In the genomic region with DNA sequence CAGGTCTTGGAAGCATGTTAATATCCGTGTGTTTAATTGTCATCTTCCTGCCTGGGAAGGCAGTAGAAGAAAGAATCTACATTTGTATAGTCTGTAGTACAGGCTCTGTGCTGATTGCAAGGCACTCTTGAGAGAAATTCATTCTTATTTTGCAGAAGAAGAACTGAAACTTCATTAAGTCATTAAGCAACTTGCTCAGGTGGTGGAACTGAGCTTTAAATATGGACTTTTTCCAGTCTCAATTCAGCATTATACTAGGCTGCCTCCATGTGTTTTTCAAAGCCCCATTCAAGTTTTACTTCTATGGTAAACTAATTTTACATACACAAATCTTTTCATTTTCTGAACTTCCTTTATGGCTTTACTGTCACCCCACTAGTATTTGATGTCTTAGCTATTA, we compare ENCODE assay signal across 2 cellular contexts.
TF ChIP-seq lines count a peak whose summit lies in the region.

No MANE protein-coding gene starts in this region.

TF ChIP-seq in GM12878, 131 proteins besides CTCF, POLR2A, EP300 and RAD21 (continued from another document and continues in another):
- peak; percentile 56; the same call in 1 of the 2 replicates for TF ChIP-seq MXI1 (IDR thresholded peaks at IDR 0.05; ENCODE audit: low read depth, low read length)
- no peak for TF ChIP-seq NFXL1 (IDR thresholded peaks at IDR 0.05; ENCODE audit: borderline replicate concordance)
- TF ChIP-seq PAX5 (IDR thresholded peaks at IDR 0.05; ENCODE audit: borderline replicate concordance, low read depth, low read length): no peak
- peak; percentile 57 to 64; a peak in 2 of 4 replicates for TF ChIP-seq IKZF2 (IDR thresholded peaks at IDR 0.05)
- no peak for TF ChIP-seq HDGF (IDR thresholded peaks at IDR 0.05)
- TF ChIP-seq SMC3 (IDR thresholded peaks at IDR 0.05; ENCODE audit: borderline replicate concordance, low read length): no peak
- TF ChIP-seq, protein P1, sequence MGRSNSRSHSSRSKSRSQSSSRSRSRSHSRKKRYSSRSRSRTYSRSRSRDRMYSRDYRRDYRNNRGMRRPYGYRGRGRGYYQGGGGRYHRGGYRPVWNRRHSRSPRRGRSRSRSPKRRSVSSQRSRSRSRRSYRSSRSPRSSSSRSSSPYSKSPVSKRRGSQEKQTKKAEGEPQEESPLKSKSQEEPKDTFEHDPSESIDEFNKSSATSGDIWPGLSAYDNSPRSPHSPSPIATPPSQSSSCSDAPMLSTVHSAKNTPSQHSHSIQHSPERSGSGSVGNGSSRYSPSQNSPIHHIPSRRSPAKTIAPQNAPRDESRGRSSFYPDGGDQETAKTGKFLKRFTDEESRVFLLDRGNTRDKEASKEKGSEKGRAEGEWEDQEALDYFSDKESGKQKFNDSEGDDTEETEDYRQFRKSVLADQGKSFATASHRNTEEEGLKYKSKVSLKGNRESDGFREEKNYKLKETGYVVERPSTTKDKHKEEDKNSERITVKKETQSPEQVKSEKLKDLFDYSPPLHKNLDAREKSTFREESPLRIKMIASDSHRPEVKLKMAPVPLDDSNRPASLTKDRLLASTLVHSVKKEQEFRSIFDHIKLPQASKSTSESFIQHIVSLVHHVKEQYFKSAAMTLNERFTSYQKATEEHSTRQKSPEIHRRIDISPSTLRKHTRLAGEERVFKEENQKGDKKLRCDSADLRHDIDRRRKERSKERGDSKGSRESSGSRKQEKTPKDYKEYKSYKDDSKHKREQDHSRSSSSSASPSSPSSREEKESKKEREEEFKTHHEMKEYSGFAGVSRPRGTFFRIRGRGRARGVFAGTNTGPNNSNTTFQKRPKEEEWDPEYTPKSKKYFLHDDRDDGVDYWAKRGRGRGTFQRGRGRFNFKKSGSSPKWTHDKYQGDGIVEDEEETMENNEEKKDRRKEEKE (IDR thresholded peaks at IDR 0.05): no peak
- TF ChIP-seq ASH2L (IDR thresholded peaks at IDR 0.05; ENCODE audit: borderline replicate concordance, low read depth): no peak
- TF ChIP-seq, protein P2, sequence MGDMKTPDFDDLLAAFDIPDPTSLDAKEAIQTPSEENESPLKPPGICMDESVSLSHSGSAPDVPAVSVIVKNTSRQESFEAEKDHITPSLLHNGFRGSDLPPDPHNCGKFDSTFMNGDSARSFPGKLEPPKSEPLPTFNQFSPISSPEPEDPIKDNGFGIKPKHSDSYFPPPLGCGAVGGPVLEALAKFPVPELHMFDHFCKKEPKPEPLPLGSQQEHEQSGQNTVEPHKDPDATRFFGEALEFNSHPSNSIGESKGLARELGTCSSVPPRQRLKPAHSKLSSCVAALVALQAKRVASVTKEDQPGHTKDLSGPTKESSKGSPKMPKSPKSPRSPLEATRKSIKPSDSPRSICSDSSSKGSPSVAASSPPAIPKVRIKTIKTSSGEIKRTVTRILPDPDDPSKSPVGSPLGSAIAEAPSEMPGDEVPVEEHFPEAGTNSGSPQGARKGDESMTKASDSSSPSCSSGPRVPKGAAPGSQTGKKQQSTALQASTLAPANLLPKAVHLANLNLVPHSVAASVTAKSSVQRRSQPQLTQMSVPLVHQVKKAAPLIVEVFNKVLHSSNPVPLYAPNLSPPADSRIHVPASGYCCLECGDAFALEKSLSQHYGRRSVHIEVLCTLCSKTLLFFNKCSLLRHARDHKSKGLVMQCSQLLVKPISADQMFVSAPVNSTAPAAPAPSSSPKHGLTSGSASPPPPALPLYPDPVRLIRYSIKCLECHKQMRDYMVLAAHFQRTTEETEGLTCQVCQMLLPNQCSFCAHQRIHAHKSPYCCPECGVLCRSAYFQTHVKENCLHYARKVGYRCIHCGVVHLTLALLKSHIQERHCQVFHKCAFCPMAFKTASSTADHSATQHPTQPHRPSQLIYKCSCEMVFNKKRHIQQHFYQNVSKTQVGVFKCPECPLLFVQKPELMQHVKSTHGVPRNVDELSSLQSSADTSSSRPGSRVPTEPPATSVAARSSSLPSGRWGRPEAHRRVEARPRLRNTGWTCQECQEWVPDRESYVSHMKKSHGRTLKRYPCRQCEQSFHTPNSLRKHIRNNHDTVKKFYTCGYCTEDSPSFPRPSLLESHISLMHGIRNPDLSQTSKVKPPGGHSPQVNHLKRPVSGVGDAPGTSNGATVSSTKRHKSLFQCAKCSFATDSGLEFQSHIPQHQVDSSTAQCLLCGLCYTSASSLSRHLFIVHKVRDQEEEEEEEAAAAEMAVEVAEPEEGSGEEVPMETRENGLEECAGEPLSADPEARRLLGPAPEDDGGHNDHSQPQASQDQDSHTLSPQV (IDR thresholded peaks at IDR 0.05): no peak
- TF ChIP-seq, protein P3, sequence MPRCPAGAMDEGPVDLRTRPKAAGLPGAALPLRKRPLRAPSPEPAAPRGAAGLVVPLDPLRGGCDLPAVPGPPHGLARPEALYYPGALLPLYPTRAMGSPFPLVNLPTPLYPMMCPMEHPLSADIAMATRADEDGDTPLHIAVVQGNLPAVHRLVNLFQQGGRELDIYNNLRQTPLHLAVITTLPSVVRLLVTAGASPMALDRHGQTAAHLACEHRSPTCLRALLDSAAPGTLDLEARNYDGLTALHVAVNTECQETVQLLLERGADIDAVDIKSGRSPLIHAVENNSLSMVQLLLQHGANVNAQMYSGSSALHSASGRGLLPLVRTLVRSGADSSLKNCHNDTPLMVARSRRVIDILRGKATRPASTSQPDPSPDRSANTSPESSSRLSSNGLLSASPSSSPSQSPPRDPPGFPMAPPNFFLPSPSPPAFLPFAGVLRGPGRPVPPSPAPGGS (IDR thresholded peaks at IDR 0.05; ENCODE audit: borderline replicate concordance, insufficient read depth, low read depth, low read length, poor library complexity, severe bottlenecking): no peak
- no peak for TF ChIP-seq SRF (IDR thresholded peaks at IDR 0.05; ENCODE audit: low read depth in 2 of 2, low read length in 2 of 2)
- no peak for TF ChIP-seq IRF5 (IDR thresholded peaks at IDR 0.05; ENCODE audit: borderline replicate concordance)
- TF ChIP-seq MYC (IDR thresholded peaks at IDR 0.05; ENCODE audit: insufficient read depth, insufficient read length, insufficient replicate concordance, low read length, severe bottlenecking): no peak

TF ChIP-seq in SK-N-SH treated with all-trans-retinoic acid at 6 μM for 48 hours, 23 proteins besides CTCF, POLR2A, EP300 and RAD21 (continued from another document):
- TF ChIP-seq ISL1 (CRISPR knock-in tag; IDR thresholded peaks at IDR 0.05) (no peak), ZNF8 (CRISPR knock-in tag; IDR thresholded peaks at IDR 0.05) (no peak), ZFP3 (CRISPR knock-in tag; IDR thresholded peaks at IDR 0.05) (no peak), PPARA (CRISPR knock-in tag; IDR thresholded peaks at IDR 0.05; ENCODE audit: borderline replicate concordance) (no peak), POU6F1 (CRISPR knock-in tag; IDR thresholded peaks at IDR 0.05; ENCODE audit: borderline replicate concordance, low read depth) (no peak), ZNF565 (CRISPR knock-in tag; conservative IDR thresholded peaks at IDR 0.05; ENCODE audit: low read depth) (no peak), CSDC2 (CRISPR knock-in tag; IDR thresholded peaks at IDR 0.05) (no peak), PATZ1 (CRISPR knock-in tag; IDR thresholded peaks at IDR 0.05; ENCODE audit: borderline replicate concordance) (no peak), CREB5 (CRISPR knock-in tag; IDR thresholded peaks at IDR 0.05; ENCODE audit: low read depth) (no peak), ESRRG (CRISPR knock-in tag; IDR thresholded peaks at IDR 0.05) (no peak), ZNF70 (CRISPR knock-in tag; IDR thresholded peaks at IDR 0.05) (no peak), RARB (CRISPR knock-in tag; IDR thresholded peaks at IDR 0.05) (no peak), SNAI2 (CRISPR knock-in tag; IDR thresholded peaks at IDR 0.05) (no peak), ZFP30 (CRISPR knock-in tag; IDR thresholded peaks at IDR 0.05) (no peak), ARNTL (CRISPR knock-in tag; IDR thresholded peaks at IDR 0.05; ENCODE audit: borderline replicate concordance, low read depth) (no peak), ZC3H10 (CRISPR knock-in tag; IDR thresholded peaks at IDR 0.05) (no peak)
- TF ChIP-seq, protein P4, sequence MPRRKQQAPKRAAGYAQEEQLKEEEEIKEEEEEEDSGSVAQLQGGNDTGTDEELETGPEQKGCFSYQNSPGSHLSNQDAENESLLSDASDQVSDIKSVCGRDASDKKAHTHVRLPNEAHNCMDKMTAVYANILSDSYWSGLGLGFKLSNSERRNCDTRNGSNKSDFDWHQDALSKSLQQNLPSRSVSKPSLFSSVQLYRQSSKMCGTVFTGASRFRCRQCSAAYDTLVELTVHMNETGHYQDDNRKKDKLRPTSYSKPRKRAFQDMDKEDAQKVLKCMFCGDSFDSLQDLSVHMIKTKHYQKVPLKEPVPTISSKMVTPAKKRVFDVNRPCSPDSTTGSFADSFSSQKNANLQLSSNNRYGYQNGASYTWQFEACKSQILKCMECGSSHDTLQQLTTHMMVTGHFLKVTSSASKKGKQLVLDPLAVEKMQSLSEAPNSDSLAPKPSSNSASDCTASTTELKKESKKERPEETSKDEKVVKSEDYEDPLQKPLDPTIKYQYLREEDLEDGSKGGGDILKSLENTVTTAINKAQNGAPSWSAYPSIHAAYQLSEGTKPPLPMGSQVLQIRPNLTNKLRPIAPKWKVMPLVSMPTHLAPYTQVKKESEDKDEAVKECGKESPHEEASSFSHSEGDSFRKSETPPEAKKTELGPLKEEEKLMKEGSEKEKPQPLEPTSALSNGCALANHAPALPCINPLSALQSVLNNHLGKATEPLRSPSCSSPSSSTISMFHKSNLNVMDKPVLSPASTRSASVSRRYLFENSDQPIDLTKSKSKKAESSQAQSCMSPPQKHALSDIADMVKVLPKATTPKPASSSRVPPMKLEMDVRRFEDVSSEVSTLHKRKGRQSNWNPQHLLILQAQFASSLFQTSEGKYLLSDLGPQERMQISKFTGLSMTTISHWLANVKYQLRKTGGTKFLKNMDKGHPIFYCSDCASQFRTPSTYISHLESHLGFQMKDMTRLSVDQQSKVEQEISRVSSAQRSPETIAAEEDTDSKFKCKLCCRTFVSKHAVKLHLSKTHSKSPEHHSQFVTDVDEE (CRISPR knock-in tag; IDR thresholded peaks at IDR 0.05): no peak
